In the genomic region with DNA sequence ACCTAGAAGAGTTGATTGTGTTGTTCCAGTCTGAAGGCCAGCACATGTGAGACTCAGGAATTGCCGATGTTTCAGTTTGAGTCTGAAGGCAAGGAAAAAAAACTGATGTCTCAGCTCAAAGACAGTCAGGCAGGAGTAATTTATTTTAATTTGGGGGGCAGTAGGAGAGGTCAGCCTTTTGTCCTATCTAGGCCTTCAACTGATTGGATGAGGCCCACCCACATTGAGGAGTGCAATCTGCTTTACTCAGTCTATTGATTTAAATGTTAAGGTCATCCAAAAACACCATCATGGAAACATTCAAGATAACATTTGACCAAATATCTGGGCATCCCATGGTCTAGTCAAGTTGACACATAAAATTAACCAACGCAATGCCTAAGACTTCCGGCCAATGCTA, we compare ENCODE assay signal across 28 cellular contexts.
"Had no signal": no experiment of that assay in that cellular context is flagged by ENCODE, and none has a peak within 500 bp of the region (broad histone marks: within the 10 kb centered on the region; RNA-seq: fewer than 3 reads in every experiment).

No MANE protein-coding gene starts in this region.

- H3K4me3 ChIP-seq: coronary artery, dorsolateral prefrontal cortex, esophagus squamous epithelium, gastrocnemius medialis, heart right ventricle, left lung, lower lobe of right lung, mucosa of descending colon had no signal

- H3K9me3 Mint-ChIP-seq: mesothelial cell of epicardium had no signal

- H3K9me3 ChIP-seq: esophagus squamous epithelium, gastrocnemius medialis, left lung, lower lobe of right lung, mucosa of descending colon had no signal

- H3K4me1 Mint-ChIP-seq: naive B cell; naive thymus-derived CD8-positive, alpha-beta T cell had no signal

- H3K36me3 Mint-ChIP-seq: mesothelial cell of epicardium had no signal

- ATAC-seq: gastrocnemius medialis; heart right ventricle; left lung; left ventricle myocardium superior; lower lobe of right lung; mucosa of descending colon; naive thymus-derived CD8-positive, alpha-beta T cell had no signal

- H3K36me3 ChIP-seq: esophagus squamous epithelium, gastrocnemius medialis, heart right ventricle, left lung, lower lobe of right lung had no signal

- H3K4me1 ChIP-seq: esophagus squamous epithelium, gastrocnemius medialis, heart right ventricle, left lung, lower lobe of right lung had no signal

- H3K27me3 ChIP-seq: dorsolateral prefrontal cortex, esophagus squamous epithelium, gastrocnemius medialis, heart right ventricle, left lung had no signal

- H3K4me3 Mint-ChIP-seq: mesothelial cell of epicardium; naive thymus-derived CD8-positive, alpha-beta T cell had no signal

- DNase-seq: dermis blood vessel endothelial cell; effector CD4-positive, alpha-beta T cell; effector memory CD4-positive, alpha-beta T cell; erythroblast; esophagus squamous epithelium; foreskin fibroblast; foreskin melanocyte; gastrocnemius medialis; glutamatergic neuron; head of caudate nucleus; heart right ventricle; hippocampal formation; left cardiac atrium; left lung; left ventricle myocardium superior; lower lobe of right lung; mesenchymal stem cell; mucosa of descending colon; naive B cell; naive thymus-derived CD8-positive, alpha-beta T cell had no signal

- FAIRE-seq: colon, endometrium, islet of Langerhans, keratinocyte had no signal

- H3K27ac Mint-ChIP-seq: mesothelial cell of epicardium; naive B cell; naive thymus-derived CD8-positive, alpha-beta T cell had no signal

- H3K27ac ChIP-seq: coronary artery, epithelial cell of prostate, esophagus squamous epithelium, gastrocnemius medialis, heart right ventricle, left lung, lower lobe of right lung had no signal
